In genomic region chr9:120446681-120447080, GRCh38 we compare ENCODE assay signal across 19 cellular contexts.
DNase-seq lines count a peak whose midpoint lies in the region; ATAC-seq and TF ChIP-seq lines count a peak whose summit lies in the region.
"Had no signal": no experiment of that assay in that cellular context is flagged by ENCODE, and none has a peak within 500 bp of the region (broad histone marks: within the 10 kb centered on the region; RNA-seq: fewer than 3 reads in every experiment).

No MANE protein-coding gene starts in this region.

- peaks cover 21% of the 10 kb centered on the region for H3K4me1 Mint-ChIP-seq in activated naive CD4-positive, alpha-beta T cell treated with anti-CD3 and anti-CD28 coated beads, Interleukin-2, amount 50 U/mL, for 24 hours
- H3K4me1 Mint-ChIP-seq in activated naive CD4-positive, alpha-beta T cell treated with anti-CD3 and anti-CD28 coated beads for 36 hours (ENCODE audit: low read depth), result peaks cover 7% of the 10 kb centered on the region
- peaks cover 37% of the 10 kb centered on the region for H3K4me1 Mint-ChIP-seq in stimulated activated memory B cell treated with anti-CD40 and anti-IgM and Interleukin-4, amounts not matched to agents 10 μg/mL and 1 μg/mL and 100 μg/mL, for 72 hours
- H3K4me1 Mint-ChIP-seq in type B pancreatic cell (ENCODE audit: unreplicated experiment), result peaks cover 8% of the 10 kb centered on the region

- H3K36me3 ChIP-seq in GM23248 (ENCODE audit: low read depth), result no peaks in the 10 kb centered on the region

- H3K9me2 ChIP-seq in GM23248 (ENCODE audit: insufficient read depth), result no peaks in the 10 kb centered on the region

- in situ Hi-C loops in GM23248 (cut with MboI), result no loop called here

- H3F3A ChIP-seq in GM23248 (ENCODE audit: insufficient read depth), result peaks cover 22% of the 10 kb centered on the region

- H3K27ac Mint-ChIP-seq in activated naive CD4-positive, alpha-beta T cell treated with anti-CD3 and anti-CD28 coated beads, Interleukin-2, amount 50 U/mL, for 24 hours, result peak overlapping the region; percentile 56
- no peak overlapping the region for H3K27ac Mint-ChIP-seq in activated naive CD4-positive, alpha-beta T cell treated with anti-CD3 and anti-CD28 coated beads for 36 hours
- peak overlapping the region; percentile 3 for H3K27ac Mint-ChIP-seq in stimulated activated memory B cell treated with anti-CD40 and anti-IgM and Interleukin-4, amounts not matched to agents 10 μg/mL and 1 μg/mL and 100 μg/mL, for 72 hours
- no peak overlapping the region for H3K27ac Mint-ChIP-seq in type B pancreatic cell
- H3K27ac Mint-ChIP-seq: activated CD4-positive, alpha-beta T cell treated with anti-CD3 and anti-CD28 coated beads for 36 hours had no signal

- peaks cover 29% of the 10 kb centered on the region for H3K36me3 Mint-ChIP-seq in activated naive CD4-positive, alpha-beta T cell treated with anti-CD3 and anti-CD28 coated beads, Interleukin-2, amount 50 U/mL, for 24 hours
- peaks cover 36% of the 10 kb centered on the region for H3K36me3 Mint-ChIP-seq in activated naive CD4-positive, alpha-beta T cell treated with anti-CD3 and anti-CD28 coated beads for 36 hours (ENCODE audit: low read depth)
- H3K36me3 Mint-ChIP-seq in stimulated activated memory B cell treated with anti-CD40 and anti-IgM and Interleukin-4, amounts not matched to agents 10 μg/mL and 1 μg/mL and 100 μg/mL, for 72 hours, result peaks cover 57% of the 10 kb centered on the region
- H3K36me3 Mint-ChIP-seq in type B pancreatic cell, result peaks cover 40% of the 10 kb centered on the region

- no peak overlapping the region for H3K4me2 ChIP-seq in GM23248 (ENCODE audit: unreplicated experiment)

- H3K4me1 ChIP-seq in GM23248 (ENCODE audit: insufficient read depth), result peaks cover 22% of the 10 kb centered on the region

- H3K27me3 Mint-ChIP-seq in activated naive CD4-positive, alpha-beta T cell treated with anti-CD3 and anti-CD28 coated beads, Interleukin-2, amount 50 U/mL, for 24 hours, result no peaks in the 10 kb centered on the region
- H3K27me3 Mint-ChIP-seq in activated naive CD4-positive, alpha-beta T cell treated with anti-CD3 and anti-CD28 coated beads for 36 hours (ENCODE audit: low read depth), result no peaks in the 10 kb centered on the region
- H3K27me3 Mint-ChIP-seq in stimulated activated memory B cell treated with anti-CD40 and anti-IgM and Interleukin-4, amounts not matched to agents 10 μg/mL and 1 μg/mL and 100 μg/mL, for 72 hours, result no peaks in the 10 kb centered on the region
- H3K27me3 Mint-ChIP-seq in type B pancreatic cell, result no peaks in the 10 kb centered on the region
- H3K27me3 Mint-ChIP-seq: activated CD4-positive, alpha-beta T cell treated with anti-CD3 and anti-CD28 coated beads for 36 hours had no signal

- WGBS in GM23248 (ENCODE audit: low coverage in 1 of 2, low lambda C conversion rate in 2 of 2, missing lambda C conversion rate in 2 of 2), 2 experiments, result 97 to 100% methylated on average over 4 of the region's 4 CpGs

- ATAC-seq in stimulated activated memory B cell treated with anti-CD40 and anti-IgM and Interleukin-4, amounts not matched to agents 10 μg/mL and 1 μg/mL and 100 μg/mL, for 72 hours, result no peak
- ATAC-seq: activated CD4-positive, alpha-beta T cell treated with anti-CD3 and anti-CD28 coated beads for 36 hours; GM12878; heart left ventricle; K562; natural killer cell had no signal

- no peak overlapping the region for H3K4me3 ChIP-seq in GM23248
- H3K4me3 ChIP-seq: GM12878, heart left ventricle, K562 had no signal

- CTCF ChIA-PET in activated naive CD4-positive, alpha-beta T cell treated with anti-CD3 and anti-CD28 coated beads for 36 hours (lab: Charles Lee), result no interaction called here

- no peak overlapping the region for H2AFZ ChIP-seq in GM23248

- H3K79me2 ChIP-seq in GM23248 (ENCODE audit: insufficient read depth), result peaks cover 11% of the 10 kb centered on the region; the same call in 1 of the 2 replicates

- peak overlapping the region; percentile 34 for H3K4me3 Mint-ChIP-seq in activated naive CD4-positive, alpha-beta T cell treated with anti-CD3 and anti-CD28 coated beads, Interleukin-2, amount 50 U/mL, for 24 hours
- no peak overlapping the region for H3K4me3 Mint-ChIP-seq in activated naive CD4-positive, alpha-beta T cell treated with anti-CD3 and anti-CD28 coated beads for 36 hours
- no peak overlapping the region for H3K4me3 Mint-ChIP-seq in stimulated activated memory B cell treated with anti-CD40 and anti-IgM and Interleukin-4, amounts not matched to agents 10 μg/mL and 1 μg/mL and 100 μg/mL, for 72 hours
- no peak overlapping the region for H3K4me3 Mint-ChIP-seq in type B pancreatic cell
- H3K4me3 Mint-ChIP-seq: activated CD4-positive, alpha-beta T cell treated with anti-CD3 and anti-CD28 coated beads for 36 hours; natural killer cell had no signal

- TF ChIP-seq CTCF in type B pancreatic cell (conservative IDR thresholded peaks at IDR 0.05), result no peak

- H3K9me3 Mint-ChIP-seq in activated naive CD4-positive, alpha-beta T cell treated with anti-CD3 and anti-CD28 coated beads, Interleukin-2, amount 50 U/mL, for 24 hours, result peaks cover 5% of the 10 kb centered on the region
- H3K9me3 Mint-ChIP-seq in activated naive CD4-positive, alpha-beta T cell treated with anti-CD3 and anti-CD28 coated beads for 36 hours, result no peaks in the 10 kb centered on the region
- peaks cover 4% of the 10 kb centered on the region for H3K9me3 Mint-ChIP-seq in stimulated activated memory B cell treated with anti-CD40 and anti-IgM and Interleukin-4, amounts not matched to agents 10 μg/mL and 1 μg/mL and 100 μg/mL, for 72 hours
- H3K9me3 Mint-ChIP-seq in type B pancreatic cell, result no peaks in the 10 kb centered on the region
- H3K9me3 Mint-ChIP-seq: natural killer cell had no signal

- intact Hi-C loops in activated naive CD4-positive, alpha-beta T cell treated with anti-CD3 and anti-CD28 coated beads for 36 hours (cut with micrococcal nuclease), result no loop called here

- no peak overlapping the region for H3K9ac ChIP-seq in GM23248

- no peaks in the 10 kb centered on the region for H3K27me3 ChIP-seq in GM23248 (replicated peaks; ENCODE audit: insufficient read depth)
- H3K27me3 ChIP-seq: heart left ventricle had no signal

- H3K27ac ChIP-seq in GM23248, result no peak overlapping the region
- H3K27ac ChIP-seq: heart left ventricle had no signal

- no peak for DNase-seq in activated naive CD4-positive, alpha-beta T cell treated with anti-CD3 and anti-CD28 coated beads for 36 hours
- DNase-seq in EH (ENCODE audit: low read depth) (peak; percentile 30), astrocyte of the hippocampus (ENCODE audit: low read depth, low spot score) (peak; percentile 20), GM23248 (no peak), NCI-H1930 (lab: John Stamatoyannopoulos, UW) (no peak), type B pancreatic cell (ENCODE audit: extremely low spot score, unreplicated experiment) (no peak)
- DNase-seq: activated CD4-positive, alpha-beta T cell treated with anti-CD3 and anti-CD28 coated beads for 36 hours; central memory CD4-positive, alpha-beta T cell; effector memory CD4-positive, alpha-beta T cell; GF-D8; heart left ventricle; natural killer cell; NCI-H524; SHP77 treated with DMSO at 0.1 percent for 48 hours; T-helper 9 cell had no signal

- no peaks in the 10 kb centered on the region for H4K20me1 ChIP-seq in GM23248 (ENCODE audit: insufficient read depth)

- no peaks in the 10 kb centered on the region for H3K9me3 ChIP-seq in GM23248 (ENCODE audit: low read depth)
- H3K9me3 ChIP-seq: heart left ventricle had no signal

Comparison
In these comparisons a context has a peak if more than half of its experiments do, and no peak if none do; other contexts are left out.
1. H3K27ac Mint-ChIP-seq: peak in activated naive CD4-positive, alpha-beta T cell treated with anti-CD3 and anti-CD28 coated beads, Interleukin-2, amount 50 U/mL, for 24 hours (single experiment) and stimulated activated memory B cell treated with anti-CD40 and anti-IgM and Interleukin-4, amounts not matched to agents 10 μg/mL and 1 μg/mL and 100 μg/mL, for 72 hours (single experiment); none in activated naive CD4-positive, alpha-beta T cell treated with anti-CD3 and anti-CD28 coated beads for 36 hours (single experiment) and type B pancreatic cell (single experiment).
2. DNase-seq: peak in EH (single experiment) and astrocyte of the hippocampus (single experiment); none in activated naive CD4-positive, alpha-beta T cell treated with anti-CD3 and anti-CD28 coated beads for 36 hours (single experiment), GM23248 (single experiment), NCI-H1930 (0 of 2) and type B pancreatic cell (single experiment).